ENCODE assay signal across 8 cellular contexts in genomic region chr1:161201828-161202712, GRCh38. TPM values are rescaled to one million over a fixed set of nuclear protein-coding genes. Genes with fewer than 3 reads are reported as not detected.
DNase-seq lines count a peak whose midpoint lies in the region; ATAC-seq, FAIRE-seq and TF ChIP-seq lines count a peak whose summit lies in the region.

NDUFS2 (plus strand) TSS chr1:161202367; CDS start chr1:161202386, 19 bp downstream.

- peak; percentile 58 for FAIRE-seq in H54 (lab: Jason Lieb, UNC)

- H3K36me3 Mint-ChIP-seq in activated T-helper 2 cell treated with anti-CD3 and anti-CD28 coated beads, Interferon-gamma antibody, Interleukin-2, Interleukin-4, amounts not matched to agents 10 μg/mL and 5 μg/mL and 100 μg/mL, durations not matched to agents 14 hours and 24 hours and 36 hours (ENCODE audit: low read depth), result peaks cover 36% of the 10 kb centered on the region
- peaks cover 0 to 33% (median 7%) of the 10 kb centered on the region in 3 donors for H3K36me3 Mint-ChIP-seq in naive thymus-derived CD8-positive, alpha-beta T cell

- H3K9me3 Mint-ChIP-seq in activated T-helper 2 cell treated with anti-CD3 and anti-CD28 coated beads, Interferon-gamma antibody, Interleukin-2, Interleukin-4, amounts not matched to agents 10 μg/mL and 5 μg/mL and 100 μg/mL, durations not matched to agents 14 hours and 24 hours and 36 hours, result no peaks in the 10 kb centered on the region
- no peaks in the 10 kb centered on the region for H3K9me3 Mint-ChIP-seq in naive thymus-derived CD8-positive, alpha-beta T cell

- H3K4me1 ChIP-seq in ES-I3 (ENCODE audit: insufficient read depth, low read length), result peaks cover 23% of the 10 kb centered on the region
- H3K4me1 ChIP-seq in RWPE2 (ENCODE audit: insufficient read depth, poor library complexity, severe bottlenecking), result peaks cover 6% of the 10 kb centered on the region

- TF ChIP-seq CTCF in RWPE2 (IDR thresholded peaks at IDR 0.05; ENCODE audit: poor library complexity, severe bottlenecking) (peak; percentile 38), fibroblast of mammary gland (conservative IDR thresholded peaks at IDR 0.05; ENCODE audit: control insufficient read depth, insufficient read depth, low read depth, low read length) (peak; percentile 8)

- peak within 1 kb of the TSS; percentile 58 for H3K4me3 ChIP-seq in RWPE2 (ENCODE audit: severe bottlenecking)
- H3K4me3 ChIP-seq in fibroblast of mammary gland (ENCODE audit: control insufficient read depth, low read depth, low read length), result peak within 1 kb of the TSS; percentile 98

- H3K9me3 ChIP-seq in ES-I3 (ENCODE audit: control insufficient read depth, insufficient read depth, low read length), result no peaks in the 10 kb centered on the region
- no peaks in the 10 kb centered on the region for H3K9me3 ChIP-seq in RWPE2 (ENCODE audit: severe bottlenecking)

- peaks cover 41% of the 10 kb centered on the region for H3K4me1 Mint-ChIP-seq in activated T-helper 2 cell treated with anti-CD3 and anti-CD28 coated beads, Interferon-gamma antibody, Interleukin-2, Interleukin-4, amounts not matched to agents 10 μg/mL and 5 μg/mL and 100 μg/mL, durations not matched to agents 14 hours and 24 hours and 36 hours (ENCODE audit: low read depth)
- peaks cover 32 to 83% (median 71%) of the 10 kb centered on the region in 4 donors for H3K4me1 Mint-ChIP-seq in naive thymus-derived CD8-positive, alpha-beta T cell

- intact Hi-C loops in activated T-helper 2 cell treated with anti-CD3 and anti-CD28 coated beads, Interferon-gamma antibody, Interleukin-2, Interleukin-4, amounts not matched to agents 10 μg/mL and 5 μg/mL and 100 μg/mL, durations not matched to agents 14 hours and 24 hours and 36 hours (cut with micrococcal nuclease), result loop anchor here (1.0 to 5.0 kb wide), 4 partner anchors 17 to 105 kb away; partner anchors contain the start of genes MPZ and PPOX

- H3K27me3 Mint-ChIP-seq in activated T-helper 2 cell treated with anti-CD3 and anti-CD28 coated beads, Interferon-gamma antibody, Interleukin-2, Interleukin-4, amounts not matched to agents 10 μg/mL and 5 μg/mL and 100 μg/mL, durations not matched to agents 14 hours and 24 hours and 36 hours (ENCODE audit: low read depth), result no peaks in the 10 kb centered on the region
- H3K27me3 Mint-ChIP-seq in naive thymus-derived CD8-positive, alpha-beta T cell, result no peaks in the 10 kb centered on the region

- peak within 1 kb of the TSS; percentile 94 for H3K4me3 Mint-ChIP-seq in activated T-helper 2 cell treated with anti-CD3 and anti-CD28 coated beads, Interferon-gamma antibody, Interleukin-2, Interleukin-4, amounts not matched to agents 10 μg/mL and 5 μg/mL and 100 μg/mL, durations not matched to agents 14 hours and 24 hours and 36 hours (ENCODE audit: low read depth)
- H3K4me3 Mint-ChIP-seq in naive thymus-derived CD8-positive, alpha-beta T cell, result peak within 1 kb of the TSS; percentile 92 to 97 (median 94)

- H3K27me3 ChIP-seq in RWPE2 (ENCODE audit: insufficient read depth, poor library complexity, severe bottlenecking), result no peaks in the 10 kb centered on the region

- DNase-seq in H54 (ENCODE audit: insufficient read length, low spot score) (peak; percentile 86), LoVo (ENCODE audit: low spot score) (peak; percentile 99), RWPE2 (ENCODE audit: low spot score) (peak; percentile 98), fibroblast of mammary gland (ENCODE audit: low read depth) (peak; percentile 99)
- DNase-seq in activated T-helper 2 cell treated with anti-CD3 and anti-CD28 coated beads, Interferon-gamma antibody, Interleukin-2, Interleukin-4, amounts not matched to agents 10 μg/mL and 5 μg/mL and 100 μg/mL, durations not matched to agents 14 hours and 24 hours and 36 hours (ENCODE audit: low spot score), result peak; percentile 93
- peak; percentile 83 to 98 (median 94) for DNase-seq in naive thymus-derived CD8-positive, alpha-beta T cell
- peak; percentile 85 to 95 (median 93) for DNase-seq in stimulated activated naive CD4-positive, alpha-beta T cell (lab: John Stamatoyannopoulos, UW)

- H3K9ac ChIP-seq in ES-I3 (ENCODE audit: low read depth, low read length), result peak within 1 kb of the TSS; percentile 97

- H3K36me3 ChIP-seq in ES-I3 (ENCODE audit: insufficient read depth, low read length) (peaks cover 8% of the 10 kb centered on the region), RWPE2 (ENCODE audit: low read depth) (peaks cover 39% of the 10 kb centered on the region)

- peak within 1 kb of the TSS; percentile 95 for H3K27ac Mint-ChIP-seq in activated T-helper 2 cell treated with anti-CD3 and anti-CD28 coated beads, Interferon-gamma antibody, Interleukin-2, Interleukin-4, amounts not matched to agents 10 μg/mL and 5 μg/mL and 100 μg/mL, durations not matched to agents 14 hours and 24 hours and 36 hours
- peak within 1 kb of the TSS; percentile 95 to 99 (median 99) for H3K27ac Mint-ChIP-seq in naive thymus-derived CD8-positive, alpha-beta T cell

- peak within 1 kb of the TSS; percentile 47 for H3K27ac ChIP-seq in RWPE2 (ENCODE audit: poor library complexity, severe bottlenecking)

- peak; percentile 96 for ATAC-seq in RWPE2 (ENCODE audit: low read depth)
- ATAC-seq in naive thymus-derived CD8-positive, alpha-beta T cell, result peak; percentile 97 to 98

- peak; percentile 73; the same call in 1 of the 2 replicates for TF ChIP-seq POLR2A in H54 (IDR thresholded peaks at IDR 0.05; ENCODE audit: low read depth, low read length)

- POLR2A ChIA-PET in naive thymus-derived CD8-positive, alpha-beta T cell (lab: Charles Lee), result interaction anchor here (0.5 to 7.3 kb wide), 30 partner anchors 9 to 1128 kb away, joined by 3 to 231 read pairs (median 6); partner anchors contain the start of genes APOA2, B4GALT3, DEDD and FCER1G

RNA-seq across cellular contexts. Expression of gene NDUFS2, which starts in this region (rescaled TPM):
- 79.0 and 91.5 TPM in 2 replicates for total RNA-seq in activated T-helper 2 cell treated with anti-CD3 and anti-CD28 coated beads, Interferon-gamma antibody, Interleukin-2, Interleukin-4, amounts not matched to agents 10 μg/mL and 5 μg/mL and 100 μg/mL, durations not matched to agents 14 hours and 24 hours and 36 hours
- 100 to 1,000 TPM; 126 to 127 TPM for total RNA-seq in naive thymus-derived CD8-positive, alpha-beta T cell
- 100 to 1,000 TPM in 1 of 3 donors, 10 to 100 TPM in 2; 78.6 to 106 (median 95.4) TPM for polyA plus RNA-seq in naive thymus-derived CD8-positive, alpha-beta T cell

Comparison
In these comparisons a context has a peak if more than half of its experiments do, and no peak if none do; other contexts are left out.
1. Peak in every context shown above with its lines: DNase-seq, ATAC-seq, H3K4me3 ChIP-seq and H3K27ac ChIP-seq.